1 cellular context compared by ENCODE assay signal in the genomic region with DNA sequence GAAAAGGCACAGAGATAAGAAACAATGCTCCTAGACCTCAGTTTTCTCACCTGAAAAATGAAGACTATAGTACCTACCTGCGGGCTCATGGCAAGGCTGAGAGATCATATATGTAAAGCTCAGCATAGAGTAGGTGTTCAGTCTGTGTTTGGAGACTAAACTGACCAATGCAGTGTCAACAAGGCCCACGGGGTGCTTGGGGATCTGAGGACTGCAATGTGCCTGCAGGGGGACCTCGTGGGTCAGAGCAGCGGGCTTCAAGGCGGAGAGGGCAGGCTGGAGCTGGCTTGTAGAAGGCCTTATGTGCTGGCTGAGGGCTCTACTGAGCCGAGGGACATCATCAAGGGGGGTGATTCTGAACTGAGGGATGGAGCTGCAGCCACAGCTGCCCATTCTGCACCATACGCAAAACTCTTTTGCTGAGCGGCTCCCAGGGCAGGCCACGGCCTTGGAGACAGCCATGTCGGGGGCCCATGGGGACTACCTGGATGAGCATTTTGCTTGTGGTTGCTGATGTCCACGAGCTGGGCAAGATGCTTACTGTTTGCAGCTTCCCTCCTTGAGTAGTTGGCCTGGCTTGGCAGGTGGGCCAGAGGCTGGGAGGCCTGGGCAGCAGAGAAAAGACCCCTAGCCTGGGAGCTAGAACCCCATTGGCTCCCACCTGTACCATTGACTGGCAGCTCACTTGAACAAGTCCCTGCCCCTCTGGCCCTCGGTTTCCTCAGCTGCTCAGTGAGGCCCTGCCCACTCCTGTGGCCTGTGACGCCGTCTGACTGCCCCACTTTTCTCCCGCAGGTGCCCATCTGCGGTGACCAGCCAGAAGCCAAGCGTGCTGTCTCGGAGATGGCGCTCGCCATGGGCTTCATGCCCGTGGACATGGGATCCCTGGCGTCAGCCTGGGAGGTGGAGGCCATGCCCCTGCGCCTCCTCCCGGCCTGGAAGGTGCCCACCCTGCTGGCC.
A peak's percentile ranks its signal among the peaks of the same experiment; 100 is the strongest.
TF ChIP-seq lines count a peak whose summit lies in the region.

No MANE protein-coding gene starts in this region.

TF ChIP-seq in K562, 482 proteins besides CTCF, POLR2A, EP300 and RAD21:
- TF ChIP-seq NFXL1 (CRISPR knock-in tag; IDR thresholded peaks at IDR 0.05) (no peak), POLR2G (IDR thresholded peaks at IDR 0.05; ENCODE audit: low read depth, low read length) (0 out of 2 replicates have a peak, but pooled peaks have one; percentile 8)
TF ChIP-seq in K562: peak in this region for 1.
